Comparison of ENCODE assay signal across 7 cellular contexts in the genomic region with DNA sequence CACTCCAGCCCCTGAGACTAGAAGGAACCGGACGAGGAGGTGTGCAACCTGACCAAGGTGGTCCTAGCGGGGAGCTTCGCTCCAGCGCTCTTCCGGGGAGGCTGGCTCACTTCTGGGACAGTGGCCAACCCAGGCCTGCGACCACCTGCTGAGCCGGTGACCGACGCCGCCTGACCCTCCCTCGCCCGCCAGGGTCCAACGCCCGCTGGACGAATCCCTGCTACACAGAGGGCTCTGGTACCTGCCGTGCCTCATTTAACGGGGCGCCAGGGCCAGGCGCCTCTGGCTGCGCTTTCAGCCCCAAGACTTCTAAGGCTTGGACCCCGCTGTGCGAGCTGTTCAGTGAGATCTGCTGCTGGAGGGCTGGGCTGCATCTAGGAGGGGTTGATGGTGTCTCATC.
"Had no signal": no experiment of that assay in that cellular context is flagged by ENCODE, and none has a peak within 500 bp of the region (broad histone marks: within the 10 kb centered on the region; RNA-seq: fewer than 3 reads in every experiment).

No MANE protein-coding gene starts in this region.

- H3K27ac Mint-ChIP-seq: GM23338, H9, IgD-negative memory B cell had no signal

- H3K4me3 Mint-ChIP-seq: GM23338, H9, IgD-negative memory B cell had no signal

- ATAC-seq: GM23338, HepG2 had no signal

- H3K4me3 ChIP-seq: GM23338 had no signal

- H3K4me2 ChIP-seq: GM23338 had no signal

- H2AFZ ChIP-seq: GM23338 had no signal

- DNase-seq: H9, HCEC 1CT had no signal

- H3K9me3 Mint-ChIP-seq: IgD-negative memory B cell had no signal

- FAIRE-seq: H1, H54, HepG2 had no signal

- H3K36me3 Mint-ChIP-seq: IgD-negative memory B cell had no signal

- H3K4me1 Mint-ChIP-seq: GM23338, H9, IgD-negative memory B cell had no signal
